1 cellular context compared by ENCODE assay signal in the genomic region with DNA sequence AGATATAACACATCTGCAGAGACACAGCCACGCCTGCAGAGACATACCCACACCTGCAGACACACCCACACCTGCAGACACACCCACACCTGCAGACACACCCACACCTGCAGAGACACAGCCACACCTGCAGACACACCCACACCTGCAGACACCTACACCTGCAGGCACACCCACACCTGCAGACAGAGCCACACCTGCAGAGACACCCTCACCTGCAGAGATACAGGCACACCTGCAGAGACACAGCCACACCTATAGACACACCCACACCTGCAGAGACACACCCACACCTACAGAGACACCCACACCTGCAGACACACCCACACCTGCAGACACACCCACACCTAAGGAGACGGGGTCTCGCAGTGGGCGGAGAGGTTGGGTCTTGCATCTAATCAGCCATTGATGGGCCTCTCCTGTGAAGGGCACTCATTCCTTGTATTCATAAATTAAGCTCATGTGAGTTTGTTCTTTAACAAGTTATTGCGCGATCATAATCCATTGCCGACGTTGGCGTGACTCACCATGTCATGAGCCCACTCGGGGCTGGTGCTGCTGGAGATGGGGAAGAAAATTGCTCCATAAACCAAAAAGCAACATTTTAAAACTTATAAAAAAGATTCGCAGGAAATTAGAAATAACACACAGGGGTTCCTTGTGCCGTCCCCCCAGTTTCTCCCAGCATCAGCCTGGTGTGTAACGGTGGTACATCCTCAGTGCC.
TF ChIP-seq lines count a peak whose summit lies in the region.

No MANE protein-coding gene starts in this region.

TF ChIP-seq in GM12878, 131 proteins besides CTCF, POLR2A, EP300 and RAD21 (continued from another document):
- TF ChIP-seq, protein P1, sequence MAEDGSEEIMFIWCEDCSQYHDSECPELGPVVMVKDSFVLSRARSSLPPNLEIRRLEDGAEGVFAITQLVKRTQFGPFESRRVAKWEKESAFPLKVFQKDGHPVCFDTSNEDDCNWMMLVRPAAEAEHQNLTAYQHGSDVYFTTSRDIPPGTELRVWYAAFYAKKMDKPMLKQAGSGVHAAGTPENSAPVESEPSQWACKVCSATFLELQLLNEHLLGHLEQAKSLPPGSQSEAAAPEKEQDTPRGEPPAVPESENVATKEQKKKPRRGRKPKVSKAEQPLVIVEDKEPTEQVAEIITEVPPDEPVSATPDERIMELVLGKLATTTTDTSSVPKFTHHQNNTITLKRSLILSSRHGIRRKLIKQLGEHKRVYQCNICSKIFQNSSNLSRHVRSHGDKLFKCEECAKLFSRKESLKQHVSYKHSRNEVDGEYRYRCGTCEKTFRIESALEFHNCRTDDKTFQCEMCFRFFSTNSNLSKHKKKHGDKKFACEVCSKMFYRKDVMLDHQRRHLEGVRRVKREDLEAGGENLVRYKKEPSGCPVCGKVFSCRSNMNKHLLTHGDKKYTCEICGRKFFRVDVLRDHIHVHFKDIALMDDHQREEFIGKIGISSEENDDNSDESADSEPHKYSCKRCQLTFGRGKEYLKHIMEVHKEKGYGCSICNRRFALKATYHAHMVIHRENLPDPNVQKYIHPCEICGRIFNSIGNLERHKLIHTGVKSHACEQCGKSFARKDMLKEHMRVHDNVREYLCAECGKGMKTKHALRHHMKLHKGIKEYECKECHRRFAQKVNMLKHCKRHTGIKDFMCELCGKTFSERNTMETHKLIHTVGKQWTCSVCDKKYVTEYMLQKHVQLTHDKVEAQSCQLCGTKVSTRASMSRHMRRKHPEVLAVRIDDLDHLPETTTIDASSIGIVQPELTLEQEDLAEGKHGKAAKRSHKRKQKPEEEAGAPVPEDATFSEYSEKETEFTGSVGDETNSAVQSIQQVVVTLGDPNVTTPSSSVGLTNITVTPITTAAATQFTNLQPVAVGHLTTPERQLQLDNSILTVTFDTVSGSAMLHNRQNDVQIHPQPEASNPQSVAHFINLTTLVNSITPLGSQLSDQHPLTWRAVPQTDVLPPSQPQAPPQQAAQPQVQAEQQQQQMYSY (CRISPR knock-in tag; IDR thresholded peaks at IDR 0.05) = no peak
- TF ChIP-seq HDAC2 (IDR thresholded peaks at IDR 0.05) = no peak
- no peak for TF ChIP-seq JUND (IDR thresholded peaks at IDR 0.05; ENCODE audit: low read depth, low read length)
- no peak for TF ChIP-seq EGR1 (IDR thresholded peaks at IDR 0.05; ENCODE audit: borderline replicate concordance in 1 of 2, low read depth in 2 of 2, low read length in 2 of 2)
- TF ChIP-seq ETV6 (conservative IDR thresholded peaks at IDR 0.05 in 1 of 2, IDR thresholded peaks at IDR 0.05 in 1 of 2; ENCODE audit: borderline replicate concordance in 1 of 2, low read depth in 1 of 2) = no peak
- TF ChIP-seq CHD4 (IDR thresholded peaks at IDR 0.05) = no peak
- no peak for TF ChIP-seq MYB (IDR thresholded peaks at IDR 0.05; ENCODE audit: borderline replicate concordance, low read depth, low read length)
- TF ChIP-seq, protein P2, sequence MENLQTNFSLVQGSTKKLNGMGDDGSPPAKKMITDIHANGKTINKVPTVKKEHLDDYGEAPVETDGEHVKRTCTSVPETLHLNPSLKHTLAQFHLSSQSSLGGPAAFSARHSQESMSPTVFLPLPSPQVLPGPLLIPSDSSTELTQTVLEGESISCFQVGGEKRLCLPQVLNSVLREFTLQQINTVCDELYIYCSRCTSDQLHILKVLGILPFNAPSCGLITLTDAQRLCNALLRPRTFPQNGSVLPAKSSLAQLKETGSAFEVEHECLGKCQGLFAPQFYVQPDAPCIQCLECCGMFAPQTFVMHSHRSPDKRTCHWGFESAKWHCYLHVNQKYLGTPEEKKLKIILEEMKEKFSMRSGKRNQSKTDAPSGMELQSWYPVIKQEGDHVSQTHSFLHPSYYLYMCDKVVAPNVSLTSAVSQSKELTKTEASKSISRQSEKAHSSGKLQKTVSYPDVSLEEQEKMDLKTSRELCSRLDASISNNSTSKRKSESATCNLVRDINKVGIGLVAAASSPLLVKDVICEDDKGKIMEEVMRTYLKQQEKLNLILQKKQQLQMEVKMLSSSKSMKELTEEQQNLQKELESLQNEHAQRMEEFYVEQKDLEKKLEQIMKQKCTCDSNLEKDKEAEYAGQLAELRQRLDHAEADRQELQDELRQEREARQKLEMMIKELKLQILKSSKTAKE (IDR thresholded peaks at IDR 0.05; ENCODE audit: low read depth, poor library complexity, severe bottlenecking) = no peak
- no peak for TF ChIP-seq HDGF (IDR thresholded peaks at IDR 0.05)
- TF ChIP-seq ZZZ3 (IDR thresholded peaks at IDR 0.05; ENCODE audit: control insufficient read depth, insufficient read length, low read depth) = no peak
- TF ChIP-seq RELA (IDR thresholded peaks at IDR 0.05; ENCODE audit: borderline replicate concordance, partially characterized antibody) = no peak
- no peak for TF ChIP-seq RFX5 (IDR thresholded peaks at IDR 0.05; ENCODE audit: low read depth, low read length)
TF ChIP-seq in GM12878: peak in this region for 0.
